25 cellular contexts compared by ENCODE assay signal in the genomic region with DNA sequence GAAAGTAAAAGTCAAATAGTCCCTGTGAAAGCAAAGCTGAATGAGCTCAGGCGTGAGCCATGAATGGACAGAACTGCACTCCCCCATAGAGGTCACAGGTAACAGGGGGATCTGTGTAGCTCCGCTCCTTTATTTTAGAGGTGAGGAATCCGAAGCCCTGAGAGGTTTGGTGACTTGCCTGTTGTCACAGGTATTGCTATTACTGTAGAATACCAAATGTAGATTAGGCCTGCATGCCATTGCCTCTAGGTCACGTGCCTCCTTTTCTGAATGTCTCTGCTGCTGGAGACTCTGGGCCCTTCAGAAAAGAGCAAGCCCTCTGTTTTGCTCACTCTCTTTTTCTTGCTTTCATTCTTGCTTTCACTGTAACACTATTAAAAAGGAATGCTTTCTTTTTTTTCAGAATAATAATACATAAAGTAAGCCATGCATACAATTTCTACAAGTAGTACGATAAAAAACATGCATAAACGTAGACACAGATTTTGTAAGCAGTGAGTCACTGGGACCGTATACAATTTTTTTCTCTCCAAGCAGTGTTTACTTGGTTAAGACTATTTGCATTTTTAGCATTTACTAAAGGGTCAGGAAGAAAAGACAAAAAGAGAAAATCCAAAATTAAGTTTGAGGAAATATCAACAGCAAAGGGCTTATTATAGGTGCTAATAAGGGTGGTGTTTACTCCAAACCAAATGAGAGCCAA.
DNase-seq lines count a peak whose midpoint lies in the region; ATAC-seq, FAIRE-seq and TF ChIP-seq lines count a peak whose summit lies in the region.
"Had no signal": no experiment of that assay in that cellular context is flagged by ENCODE, and none has a peak within 500 bp of the region (broad histone marks: within the 10 kb centered on the region; RNA-seq: fewer than 3 reads in every experiment).

No MANE protein-coding gene starts in this region.

- TF ChIP-seq RAD21 in neural cell (conservative IDR thresholded peaks at IDR 0.05), result no peak

- H3K9me2 ChIP-seq in GM23338 (ENCODE audit: insufficient read depth) (no peaks in the 10 kb centered on the region), neural cell (ENCODE audit: insufficient read depth, low read length) (no peaks in the 10 kb centered on the region)
- H3K9me2 ChIP-seq: SK-N-SH had no signal

- DNase-seq in GM23338 (ENCODE audit: low spot score) (peak; percentile 63), M059J (ENCODE audit: low read depth) (peak; percentile 12), bronchial epithelial cell (ENCODE audit: low read depth) (peak; percentile 30), DMS79 (lab: John Stamatoyannopoulos, UW) (no peak), NCI-H69 (lab: John Stamatoyannopoulos, UW) (no peak)
- DNase-seq: BE2C; CD4-positive, CD25-positive, alpha-beta regulatory T cell; COR-L47; DMS 273 treated with DMSO at 0.1 percent for 48 hours; GDM1; GOT3; Karpas-422; NCI-H1105 treated with DMSO at 0.1 percent for 48 hours; NCI-H1694; NCI-H2081 treated with DMSO at 0.1 percent for 48 hours; NCI-H748 treated with DMSO at 0.1 percent for 48 hours; NK-92 treated with Interleukin-12 subunit alpha and Interleukin-12 subunit beta, amount 100 ng/mL, for 24 hours; SHP77; SK-N-SH had no signal

- H3K4me2 ChIP-seq in GM23338 (no peak overlapping the region), neural cell (ENCODE audit: low read length) (peak overlapping the region; percentile 56)
- H3K4me2 ChIP-seq: SK-N-SH had no signal

- H3F3A ChIP-seq in GM23338 (replicated peaks; ENCODE audit: low read depth) (no peaks in the 10 kb centered on the region), neural cell (ENCODE audit: insufficient read depth, low read length, poor library complexity, severe bottlenecking) (peaks cover 6% of the 10 kb centered on the region)

- no peaks in the 10 kb centered on the region for H3K79me2 ChIP-seq in GM23338 (replicated peaks; ENCODE audit: insufficient read depth)
- H3K79me2 ChIP-seq in neural cell (replicated peaks; ENCODE audit: insufficient read depth, low read length), result no peaks in the 10 kb centered on the region

- H3K27me3 Mint-ChIP-seq in GM23338 (ENCODE audit: insufficient read depth, low read depth, poor library complexity), result no peaks in the 10 kb centered on the region
- H3K27me3 Mint-ChIP-seq: CD4-positive, CD25-positive, alpha-beta regulatory T cell; IgD-negative memory B cell had no signal

- no peak for TF ChIP-seq EP300 in neural cell (conservative IDR thresholded peaks at IDR 0.05; ENCODE audit: poor library complexity, severe bottlenecking)

- peaks cover 19% of the 10 kb centered on the region for H3K36me3 Mint-ChIP-seq in GM23338 (ENCODE audit: low read depth)
- H3K36me3 Mint-ChIP-seq: CD4-positive, CD25-positive, alpha-beta regulatory T cell; IgD-negative memory B cell had no signal

- TF ChIP-seq CTCF in GM23338 (conservative IDR thresholded peaks at IDR 0.05; ENCODE audit: low read depth in 2 of 2) (no peak), bronchial epithelial cell (IDR thresholded peaks at IDR 0.05; ENCODE audit: insufficient read depth, low read length, severe bottlenecking) (no peak), neural cell (IDR thresholded peaks at IDR 0.05; ENCODE audit: poor library complexity, severe bottlenecking) (no peak)

- H3K27ac ChIP-seq in GM23338 (ENCODE audit: low read depth), result no peak overlapping the region; the same call in 1 of the 2 replicates
- peak overlapping the region; percentile 64 for H3K27ac ChIP-seq in neural cell (ENCODE audit: low read length)

- peaks cover 12% of the 10 kb centered on the region for H3K4me1 Mint-ChIP-seq in GM23338
- H3K4me1 Mint-ChIP-seq: CD4-positive, CD25-positive, alpha-beta regulatory T cell; IgD-negative memory B cell had no signal

- no peak for FAIRE-seq in bronchial epithelial cell (lab: Jason Lieb, UNC)
- FAIRE-seq: A204.1, GM19239 had no signal

- no peaks in the 10 kb centered on the region for H3K36me3 ChIP-seq in GM23338 (ENCODE audit: insufficient read depth)
- no peaks in the 10 kb centered on the region for H3K36me3 ChIP-seq in bronchial epithelial cell (ENCODE audit: control insufficient read depth, insufficient read depth, low read length)
- no peaks in the 10 kb centered on the region for H3K36me3 ChIP-seq in neural cell (ENCODE audit: insufficient read depth, low read length)
- H3K36me3 ChIP-seq: BE2C had no signal

- no peak overlapping the region for H3K27ac Mint-ChIP-seq in GM23338
- H3K27ac Mint-ChIP-seq: CD4-positive, CD25-positive, alpha-beta regulatory T cell; IgD-negative memory B cell had no signal

- H2AFZ ChIP-seq in GM23338, result no peak overlapping the region
- H2AFZ ChIP-seq in neural cell (ENCODE audit: low read depth, low read length), result no peak overlapping the region

- H3K4me1 ChIP-seq in GM23338 (ENCODE audit: insufficient read depth), result peaks cover 5% of the 10 kb centered on the region; the same call in 1 of the 2 replicates
- H3K4me1 ChIP-seq: BE2C had no signal

- H3K4me3 ChIP-seq in GM23338 (no peak overlapping the region), bronchial epithelial cell (ENCODE audit: low read depth, low read length) (no peak overlapping the region), neural cell (ENCODE audit: low read length) (peak overlapping the region; percentile 35)

- no peak overlapping the region for H3K9ac ChIP-seq in neural cell (ENCODE audit: low read length)
- H3K9ac ChIP-seq: SK-N-SH had no signal

- no peak overlapping the region for H3K4me3 Mint-ChIP-seq in GM23338
- H3K4me3 Mint-ChIP-seq: CD4-positive, CD25-positive, alpha-beta regulatory T cell; IgD-negative memory B cell had no signal

- H3K9me3 Mint-ChIP-seq in GM23338, result peaks cover 13% of the 10 kb centered on the region; the same call in 2 of the 3 replicates

- ATAC-seq in GM23338 (peak; percentile 68), GM18909 (IDR thresholded peaks at IDR 0.05; ENCODE audit: poor library complexity, unreplicated experiment) (no peak)
- no peak for ATAC-seq in activated CD4-positive, CD25-positive, alpha-beta regulatory T cell treated with anti-CD3 and anti-CD28 coated beads, Interleukin-2, amount 50 U/mL, for 24 hours

- no peaks in the 10 kb centered on the region for H3K9me3 ChIP-seq in neural cell (ENCODE audit: low read length)
- H3K9me3 ChIP-seq: BE2C, SK-N-SH had no signal

- no peaks in the 10 kb centered on the region for H4K20me1 ChIP-seq in GM23338 (replicated peaks; ENCODE audit: insufficient read depth)
- H4K20me1 ChIP-seq in neural cell (ENCODE audit: insufficient read depth), result no peaks in the 10 kb centered on the region

- H3K27me3 ChIP-seq in GM23338 (ENCODE audit: insufficient read depth), result no peaks in the 10 kb centered on the region
- H3K27me3 ChIP-seq in bronchial epithelial cell (ENCODE audit: control insufficient read depth, insufficient read depth, low read length), result no peaks in the 10 kb centered on the region
- no peaks in the 10 kb centered on the region for H3K27me3 ChIP-seq in neural cell (ENCODE audit: insufficient read depth, low read depth, low read length)
- H3K27me3 ChIP-seq: BE2C had no signal

TF ChIP-seq in GM23338, 12 proteins besides CTCF, POLR2A, EP300 and RAD21 (continues in another document):
- TF ChIP-seq ZNF331 (CRISPR knock-in tag; IDR thresholded peaks at IDR 0.05; ENCODE audit: low read depth) (no peak), CREB1 (CRISPR knock-in tag; IDR thresholded peaks at IDR 0.05; ENCODE audit: low read depth) (no peak), JUNB (IDR thresholded peaks at IDR 0.05; ENCODE audit: unreplicated experiment) (no peak), EZH2phosphoT487 (IDR thresholded peaks at IDR 0.05; ENCODE audit: unreplicated experiment) (no peak), ZNF114 (CRISPR knock-in tag; IDR thresholded peaks at IDR 0.05) (no peak)

TF ChIP-seq in neural cell, 6 proteins besides CTCF, POLR2A, EP300 and RAD21:
- no peak for TF ChIP-seq MXI1 (conservative IDR thresholded peaks at IDR 0.05; ENCODE audit: poor library complexity, severe bottlenecking)
- no peak for TF ChIP-seq POLR2AphosphoS5 (IDR thresholded peaks at IDR 0.05)
- TF ChIP-seq, protein P1, sequence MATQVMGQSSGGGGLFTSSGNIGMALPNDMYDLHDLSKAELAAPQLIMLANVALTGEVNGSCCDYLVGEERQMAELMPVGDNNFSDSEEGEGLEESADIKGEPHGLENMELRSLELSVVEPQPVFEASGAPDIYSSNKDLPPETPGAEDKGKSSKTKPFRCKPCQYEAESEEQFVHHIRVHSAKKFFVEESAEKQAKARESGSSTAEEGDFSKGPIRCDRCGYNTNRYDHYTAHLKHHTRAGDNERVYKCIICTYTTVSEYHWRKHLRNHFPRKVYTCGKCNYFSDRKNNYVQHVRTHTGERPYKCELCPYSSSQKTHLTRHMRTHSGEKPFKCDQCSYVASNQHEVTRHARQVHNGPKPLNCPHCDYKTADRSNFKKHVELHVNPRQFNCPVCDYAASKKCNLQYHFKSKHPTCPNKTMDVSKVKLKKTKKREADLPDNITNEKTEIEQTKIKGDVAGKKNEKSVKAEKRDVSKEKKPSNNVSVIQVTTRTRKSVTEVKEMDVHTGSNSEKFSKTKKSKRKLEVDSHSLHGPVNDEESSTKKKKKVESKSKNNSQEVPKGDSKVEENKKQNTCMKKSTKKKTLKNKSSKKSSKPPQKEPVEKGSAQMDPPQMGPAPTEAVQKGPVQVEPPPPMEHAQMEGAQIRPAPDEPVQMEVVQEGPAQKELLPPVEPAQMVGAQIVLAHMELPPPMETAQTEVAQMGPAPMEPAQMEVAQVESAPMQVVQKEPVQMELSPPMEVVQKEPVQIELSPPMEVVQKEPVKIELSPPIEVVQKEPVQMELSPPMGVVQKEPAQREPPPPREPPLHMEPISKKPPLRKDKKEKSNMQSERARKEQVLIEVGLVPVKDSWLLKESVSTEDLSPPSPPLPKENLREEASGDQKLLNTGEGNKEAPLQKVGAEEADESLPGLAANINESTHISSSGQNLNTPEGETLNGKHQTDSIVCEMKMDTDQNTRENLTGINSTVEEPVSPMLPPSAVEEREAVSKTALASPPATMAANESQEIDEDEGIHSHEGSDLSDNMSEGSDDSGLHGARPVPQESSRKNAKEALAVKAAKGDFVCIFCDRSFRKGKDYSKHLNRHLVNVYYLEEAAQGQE (IDR thresholded peaks at IDR 0.05; ENCODE audit: borderline replicate concordance), result no peak
- TF ChIP-seq TAF1 (IDR thresholded peaks at IDR 0.05; ENCODE audit: low read depth), result no peak
- TF ChIP-seq SMC3 (conservative IDR thresholded peaks at IDR 0.05; ENCODE audit: poor library complexity), result no peak
- TF ChIP-seq EZH2 (IDR thresholded peaks at IDR 0.05; ENCODE audit: borderline replicate concordance, insufficient read depth, low read length, poor library complexity, severe bottlenecking), result no peak

Comparison
In these comparisons a context has a peak if more than half of its experiments do, and no peak if none do; other contexts are left out.
1. DNase-seq: peak in GM23338 (single experiment), M059J (single experiment) and bronchial epithelial cell (single experiment); none in DMS79 (single experiment) and NCI-H69 (single experiment).